4 cellular contexts compared by ENCODE assay signal in genomic region chrY:25621817-25622216, GRCh38. TPM values are rescaled to one million over a fixed set of nuclear protein-coding genes. Genes with fewer than 3 reads are reported as not detected.
"Had no signal": no experiment of that assay in that cellular context is flagged by ENCODE, and none has a peak within 500 bp of the region (broad histone marks: within the 10 kb centered on the region; RNA-seq: fewer than 3 reads in every experiment).

Gene CDY1 (plus strand): TSS chrY:25622117. CDS start chrY:25622443, 326 bp downstream.

RNA-seq across cellular contexts. Expression of gene CDY1, which starts in this region (rescaled TPM):
- polyA plus RNA-seq: adipose tissue, adrenal gland, aorta, cardiac muscle cell had no signal
